1 cellular context compared by ENCODE assay signal in genomic region chr15:55250392-55250791, GRCh38.
TF ChIP-seq lines count a peak whose summit lies in the region.

No MANE protein-coding gene starts in this region.

TF ChIP-seq in HepG2, 621 proteins besides CTCF, POLR2A, EP300 and RAD21 (continued from another document and continues in another):
- no peak for TF ChIP-seq ZNF318 (CRISPR knock-in tag; IDR thresholded peaks at IDR 0.05)
- peak; percentile 69 for TF ChIP-seq ELF3 (CRISPR knock-in tag; IDR thresholded peaks at IDR 0.05)
- TF ChIP-seq FOXP1 (IDR thresholded peaks at IDR 0.05): peak; percentile 78; the same call in 1 of the 2 replicates
- TF ChIP-seq FOXP1 (CRISPR knock-in tag; IDR thresholded peaks at IDR 0.05): peak; percentile 90
- peak; percentile 75; the same call in 1 of the 2 replicates for TF ChIP-seq SMAD3 (CRISPR knock-in tag; IDR thresholded peaks at IDR 0.05)
- no peak for TF ChIP-seq ZNF879 (CRISPR knock-in tag; IDR thresholded peaks at IDR 0.05)
- TF ChIP-seq, protein P1, sequence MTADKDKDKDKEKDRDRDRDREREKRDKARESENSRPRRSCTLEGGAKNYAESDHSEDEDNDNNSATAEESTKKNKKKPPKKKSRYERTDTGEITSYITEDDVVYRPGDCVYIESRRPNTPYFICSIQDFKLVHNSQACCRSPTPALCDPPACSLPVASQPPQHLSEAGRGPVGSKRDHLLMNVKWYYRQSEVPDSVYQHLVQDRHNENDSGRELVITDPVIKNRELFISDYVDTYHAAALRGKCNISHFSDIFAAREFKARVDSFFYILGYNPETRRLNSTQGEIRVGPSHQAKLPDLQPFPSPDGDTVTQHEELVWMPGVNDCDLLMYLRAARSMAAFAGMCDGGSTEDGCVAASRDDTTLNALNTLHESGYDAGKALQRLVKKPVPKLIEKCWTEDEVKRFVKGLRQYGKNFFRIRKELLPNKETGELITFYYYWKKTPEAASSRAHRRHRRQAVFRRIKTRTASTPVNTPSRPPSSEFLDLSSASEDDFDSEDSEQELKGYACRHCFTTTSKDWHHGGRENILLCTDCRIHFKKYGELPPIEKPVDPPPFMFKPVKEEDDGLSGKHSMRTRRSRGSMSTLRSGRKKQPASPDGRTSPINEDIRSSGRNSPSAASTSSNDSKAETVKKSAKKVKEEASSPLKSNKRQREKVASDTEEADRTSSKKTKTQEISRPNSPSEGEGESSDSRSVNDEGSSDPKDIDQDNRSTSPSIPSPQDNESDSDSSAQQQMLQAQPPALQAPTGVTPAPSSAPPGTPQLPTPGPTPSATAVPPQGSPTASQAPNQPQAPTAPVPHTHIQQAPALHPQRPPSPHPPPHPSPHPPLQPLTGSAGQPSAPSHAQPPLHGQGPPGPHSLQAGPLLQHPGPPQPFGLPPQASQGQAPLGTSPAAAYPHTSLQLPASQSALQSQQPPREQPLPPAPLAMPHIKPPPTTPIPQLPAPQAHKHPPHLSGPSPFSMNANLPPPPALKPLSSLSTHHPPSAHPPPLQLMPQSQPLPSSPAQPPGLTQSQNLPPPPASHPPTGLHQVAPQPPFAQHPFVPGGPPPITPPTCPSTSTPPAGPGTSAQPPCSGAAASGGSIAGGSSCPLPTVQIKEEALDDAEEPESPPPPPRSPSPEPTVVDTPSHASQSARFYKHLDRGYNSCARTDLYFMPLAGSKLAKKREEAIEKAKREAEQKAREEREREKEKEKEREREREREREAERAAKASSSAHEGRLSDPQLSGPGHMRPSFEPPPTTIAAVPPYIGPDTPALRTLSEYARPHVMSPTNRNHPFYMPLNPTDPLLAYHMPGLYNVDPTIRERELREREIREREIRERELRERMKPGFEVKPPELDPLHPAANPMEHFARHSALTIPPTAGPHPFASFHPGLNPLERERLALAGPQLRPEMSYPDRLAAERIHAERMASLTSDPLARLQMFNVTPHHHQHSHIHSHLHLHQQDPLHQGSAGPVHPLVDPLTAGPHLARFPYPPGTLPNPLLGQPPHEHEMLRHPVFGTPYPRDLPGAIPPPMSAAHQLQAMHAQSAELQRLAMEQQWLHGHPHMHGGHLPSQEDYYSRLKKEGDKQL (CRISPR knock-in tag; IDR thresholded peaks at IDR 0.05; ENCODE audit: low read depth): 0 out of 2 replicates have a peak, but pooled peaks have one; percentile 21
- no peak for TF ChIP-seq FOXK2 (IDR thresholded peaks at IDR 0.05)
- TF ChIP-seq DNMT1 (CRISPR knock-in tag; IDR thresholded peaks at IDR 0.05): no peak
- no peak for TF ChIP-seq HCFC1 (IDR thresholded peaks at IDR 0.05; ENCODE audit: low read depth, low read length)
- no peak for TF ChIP-seq TBX3 (IDR thresholded peaks at IDR 0.05; ENCODE audit: borderline replicate concordance)
- no peak for TF ChIP-seq REXO4 (CRISPR knock-in tag; IDR thresholded peaks at IDR 0.05; ENCODE audit: borderline replicate concordance)
- no peak for TF ChIP-seq MZF1 (CRISPR knock-in tag; IDR thresholded peaks at IDR 0.05; ENCODE audit: borderline replicate concordance)
- no peak for TF ChIP-seq HNRNPUL1 (IDR thresholded peaks at IDR 0.05; ENCODE audit: low read depth, low read length)
- no peak for TF ChIP-seq FUBP1 (CRISPR knock-in tag; IDR thresholded peaks at IDR 0.05; ENCODE audit: borderline replicate concordance)
- peak; percentile 71 for TF ChIP-seq HMG20A (CRISPR knock-in tag; IDR thresholded peaks at IDR 0.05; ENCODE audit: borderline replicate concordance)
- TF ChIP-seq HOXA7 (CRISPR knock-in tag; IDR thresholded peaks at IDR 0.05): no peak
- TF ChIP-seq HOXA5 (CRISPR knock-in tag; IDR thresholded peaks at IDR 0.05): 0 out of 2 replicates have a peak, but pooled peaks have one; percentile 58
- TF ChIP-seq, protein P2, sequence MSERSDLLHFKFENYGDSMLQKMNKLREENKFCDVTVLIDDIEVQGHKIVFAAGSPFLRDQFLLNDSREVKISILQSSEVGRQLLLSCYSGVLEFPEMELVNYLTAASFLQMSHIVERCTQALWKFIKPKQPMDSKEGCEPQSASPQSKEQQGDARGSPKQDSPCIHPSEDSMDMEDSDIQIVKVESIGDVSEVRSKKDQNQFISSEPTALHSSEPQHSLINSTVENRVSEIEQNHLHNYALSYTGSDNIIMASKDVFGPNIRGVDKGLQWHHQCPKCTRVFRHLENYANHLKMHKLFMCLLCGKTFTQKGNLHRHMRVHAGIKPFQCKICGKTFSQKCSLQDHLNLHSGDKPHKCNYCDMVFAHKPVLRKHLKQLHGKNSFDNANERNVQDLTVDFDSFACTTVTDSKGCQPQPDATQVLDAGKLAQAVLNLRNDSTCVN (CRISPR knock-in tag; IDR thresholded peaks at IDR 0.05; ENCODE audit: borderline replicate concordance): no peak
- TF ChIP-seq ZNF530 (CRISPR knock-in tag; IDR thresholded peaks at IDR 0.05; ENCODE audit: low read depth): no peak
- peak; percentile 98; the same call in 1 of the 2 replicates for TF ChIP-seq ARID3A (IDR thresholded peaks at IDR 0.05; ENCODE audit: low read depth, low read length)
- no peak for TF ChIP-seq GABPA (IDR thresholded peaks at IDR 0.05; ENCODE audit: low read depth, low read length)
- no peak for TF ChIP-seq GABPA (CRISPR knock-in tag; IDR thresholded peaks at IDR 0.05; ENCODE audit: low read depth)
- peak; percentile 60; the same call in 1 of the 2 replicates for TF ChIP-seq FOXO1 (CRISPR knock-in tag; IDR thresholded peaks at IDR 0.05)
- TF ChIP-seq, protein P3, sequence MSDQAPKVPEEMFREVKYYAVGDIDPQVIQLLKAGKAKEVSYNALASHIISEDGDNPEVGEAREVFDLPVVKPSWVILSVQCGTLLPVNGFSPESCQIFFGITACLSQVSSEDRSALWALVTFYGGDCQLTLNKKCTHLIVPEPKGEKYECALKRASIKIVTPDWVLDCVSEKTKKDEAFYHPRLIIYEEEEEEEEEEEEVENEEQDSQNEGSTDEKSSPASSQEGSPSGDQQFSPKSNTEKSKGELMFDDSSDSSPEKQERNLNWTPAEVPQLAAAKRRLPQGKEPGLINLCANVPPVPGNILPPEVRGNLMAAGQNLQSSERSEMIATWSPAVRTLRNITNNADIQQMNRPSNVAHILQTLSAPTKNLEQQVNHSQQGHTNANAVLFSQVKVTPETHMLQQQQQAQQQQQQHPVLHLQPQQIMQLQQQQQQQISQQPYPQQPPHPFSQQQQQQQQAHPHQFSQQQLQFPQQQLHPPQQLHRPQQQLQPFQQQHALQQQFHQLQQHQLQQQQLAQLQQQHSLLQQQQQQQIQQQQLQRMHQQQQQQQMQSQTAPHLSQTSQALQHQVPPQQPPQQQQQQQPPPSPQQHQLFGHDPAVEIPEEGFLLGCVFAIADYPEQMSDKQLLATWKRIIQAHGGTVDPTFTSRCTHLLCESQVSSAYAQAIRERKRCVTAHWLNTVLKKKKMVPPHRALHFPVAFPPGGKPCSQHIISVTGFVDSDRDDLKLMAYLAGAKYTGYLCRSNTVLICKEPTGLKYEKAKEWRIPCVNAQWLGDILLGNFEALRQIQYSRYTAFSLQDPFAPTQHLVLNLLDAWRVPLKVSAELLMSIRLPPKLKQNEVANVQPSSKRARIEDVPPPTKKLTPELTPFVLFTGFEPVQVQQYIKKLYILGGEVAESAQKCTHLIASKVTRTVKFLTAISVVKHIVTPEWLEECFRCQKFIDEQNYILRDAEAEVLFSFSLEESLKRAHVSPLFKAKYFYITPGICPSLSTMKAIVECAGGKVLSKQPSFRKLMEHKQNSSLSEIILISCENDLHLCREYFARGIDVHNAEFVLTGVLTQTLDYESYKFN (CRISPR knock-in tag; conservative IDR thresholded peaks at IDR 0.05): 0 out of 2 replicates have a peak, but pooled peaks have one; percentile 22
- TF ChIP-seq MLLT10 (CRISPR knock-in tag; IDR thresholded peaks at IDR 0.05): no peak
- no peak for TF ChIP-seq MBNL3 (CRISPR knock-in tag; conservative IDR thresholded peaks at IDR 0.05)
- TF ChIP-seq ZNF431 (CRISPR knock-in tag; IDR thresholded peaks at IDR 0.05; ENCODE audit: borderline replicate concordance, low read depth): no peak
- TF ChIP-seq ZNF7 (CRISPR knock-in tag; IDR thresholded peaks at IDR 0.05): no peak
- no peak for TF ChIP-seq SYNCRIP (IDR thresholded peaks at IDR 0.05; ENCODE audit: insufficient read depth, low read depth, low read length)
- TF ChIP-seq FOXJ3 (CRISPR knock-in tag; IDR thresholded peaks at IDR 0.05; ENCODE audit: borderline replicate concordance): peak; percentile 67; the same call in 1 of the 2 replicates
- TF ChIP-seq ZNF274 (CRISPR knock-in tag; IDR thresholded peaks at IDR 0.05): no peak
- no peak for TF ChIP-seq ZBTB39 (CRISPR knock-in tag; IDR thresholded peaks at IDR 0.05)
- TF ChIP-seq KLF16 (CRISPR knock-in tag; IDR thresholded peaks at IDR 0.05): peak in 1 of 2 experiments; percentile 42; a peak in 1 of 4 replicates
